1 cellular context compared by ENCODE assay signal in the genomic region with DNA sequence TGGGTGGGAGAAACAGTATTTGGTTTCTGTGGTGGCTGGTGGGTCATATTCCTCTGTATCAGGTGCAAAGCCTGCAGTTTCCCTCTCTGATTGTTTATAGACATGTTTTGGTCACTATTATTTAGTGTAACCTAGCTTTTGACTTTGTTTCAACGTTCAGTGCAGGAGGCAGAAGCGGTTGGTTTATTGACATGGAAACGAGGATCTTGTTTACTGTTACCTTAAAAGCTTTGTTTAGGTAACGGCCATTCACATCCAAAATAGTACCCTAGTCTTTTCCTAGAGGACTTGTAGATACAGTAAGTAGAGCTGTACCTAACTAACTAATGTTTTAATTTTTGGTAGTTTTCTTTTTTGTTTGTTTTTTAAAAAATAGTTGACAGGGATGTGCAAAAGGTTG.
TF ChIP-seq lines count a peak whose summit lies in the region.

No MANE protein-coding gene starts in this region.

TF ChIP-seq in H1, 55 proteins besides CTCF, POLR2A, EP300 and RAD21:
- no peak for TF ChIP-seq SUZ12 (IDR thresholded peaks at IDR 0.05; ENCODE audit: low read length)
- 0 out of 4 replicates have a peak, but pooled peaks of 1 of the 2 experiments have one; percentile 16 for TF ChIP-seq SIN3A (conservative IDR thresholded peaks at IDR 0.05 in 1 of 2, IDR thresholded peaks at IDR 0.05 in 1 of 2; ENCODE audit: low read depth in 1 of 2, low read length in 2 of 2)
